In the genomic region with DNA sequence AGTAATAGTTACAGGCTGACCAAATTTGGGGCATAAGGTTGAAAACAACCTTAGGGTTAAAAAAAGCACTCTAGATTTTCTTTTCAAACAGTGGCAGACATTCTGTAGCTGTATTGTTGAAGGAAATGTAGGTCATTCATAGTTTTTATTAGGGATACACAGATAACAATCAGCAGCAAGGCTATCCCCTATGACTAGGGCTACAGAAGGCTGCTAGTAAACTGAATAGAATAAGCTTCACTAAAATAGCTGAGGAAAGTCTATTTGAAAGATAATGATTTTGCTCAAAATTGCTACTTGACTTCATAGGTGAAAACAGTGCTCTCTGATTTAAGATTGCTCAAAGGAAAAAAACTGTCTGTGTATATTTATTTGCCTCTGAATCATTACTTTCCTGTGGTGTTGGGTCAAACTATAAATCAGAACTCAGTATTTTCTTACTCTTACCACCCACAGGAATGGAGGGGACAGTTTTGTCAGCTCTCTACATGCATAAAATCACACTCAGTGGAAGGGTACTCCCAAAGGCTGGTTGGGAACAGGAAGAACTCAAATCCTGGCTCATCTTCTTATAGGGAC, we compare ENCODE assay signal across 18 cellular contexts. TPM values are rescaled to one million over a fixed set of nuclear protein-coding genes. Genes with fewer than 3 reads are reported as not detected.
DNase-seq lines count a peak whose midpoint lies in the region; ATAC-seq and TF ChIP-seq lines count a peak whose summit lies in the region.
"Had no signal": no experiment of that assay in that cellular context is flagged by ENCODE, and none has a peak within 500 bp of the region (broad histone marks: within the 10 kb centered on the region; RNA-seq: fewer than 3 reads in every experiment).

No MANE protein-coding gene starts in this region.

- ATAC-seq in GM19324 (IDR thresholded peaks at IDR 0.05; ENCODE audit: low FRiP score, unreplicated experiment) (no peak), left cardiac atrium (no peak)
- ATAC-seq: GM23338 had no signal

- no peak for TF ChIP-seq CTCF in nephron progenitor cell (IDR thresholded peaks at IDR 0.05)

- H3K27ac Mint-ChIP-seq in nephron progenitor cell, result peak overlapping the region; percentile 59
- H3K27ac Mint-ChIP-seq: GM23338 had no signal

- no peak overlapping the region for H3K4me3 Mint-ChIP-seq in nephron progenitor cell
- H3K4me3 Mint-ChIP-seq: GM23338 had no signal

- H3K9me3 Mint-ChIP-seq in nephron progenitor cell, result peaks cover 3% of the 10 kb centered on the region
- H3K9me3 Mint-ChIP-seq: GM23338 had no signal

- no peaks in the 10 kb centered on the region for H3K27me3 Mint-ChIP-seq in nephron progenitor cell (ENCODE audit: low read depth, poor library complexity)

- peaks cover 24% of the 10 kb centered on the region for H3K36me3 Mint-ChIP-seq in nephron progenitor cell (ENCODE audit: low read depth)

- DNase-seq in EL, result peak; percentile 9
- peak; percentile 31 for DNase-seq in NCI-H2227 (lab: John Stamatoyannopoulos, UW; ENCODE audit: unreplicated experiment)
- DNase-seq in amniotic epithelial cell (ENCODE audit: low read depth), result peak; percentile 9
- no peak for DNase-seq in nephron progenitor cell
- no peak for DNase-seq in NCI-H446 treated with DMSO at 0.1 percent for 48 hours (lab: John Stamatoyannopoulos, UW)
- DNase-seq in NCI-H2029 treated with DMSO at 0.1 percent for 48 hours (lab: John Stamatoyannopoulos, UW), result no peak
- DNase-seq in left cardiac atrium, result no peak
- DNase-seq: AML-193; DMS79; KG1; NCI-H1417 treated with DMSO at 0.1 percent for 48 hours; NCI-H187 treated with DMSO at 0.1 percent for 48 hours; NCI-H446; NCI-H748 treated with DMSO at 0.1 percent for 48 hours; NK-92 treated with Interleukin-12 subunit alpha and Interleukin-12 subunit beta, amount 100 ng/mL, for 24 hours; Right ventricle myocardium superior had no signal

- intact Hi-C loops in left cardiac atrium (cut with DNase I), result no loop called here

- peaks cover 35% of the 10 kb centered on the region for H3K4me1 Mint-ChIP-seq in nephron progenitor cell

RNA-seq across cellular contexts. Expression of gene RPGRIP1L, which starts 24.8 kb away (rescaled TPM):
- total RNA-seq in left cardiac atrium, result 1 to 10 TPM; 2.0 to 4.5 TPM

RNA-seq across cellular contexts. Expression of gene FTO, which starts 25.1 kb away (rescaled TPM):
- total RNA-seq in left cardiac atrium, result 10 to 100 TPM; 61.1 to 71.2 TPM

Comparison
In these comparisons a context has a peak if more than half of its experiments do, and no peak if none do; other contexts are left out.
1. DNase-seq: peak in EL (single experiment), NCI-H2227 (single experiment) and amniotic epithelial cell (single experiment); none in nephron progenitor cell (single experiment), NCI-H446 treated with DMSO at 0.1 percent for 48 hours (single experiment), NCI-H2029 treated with DMSO at 0.1 percent for 48 hours (single experiment) and left cardiac atrium (single experiment).